In the genomic region with DNA sequence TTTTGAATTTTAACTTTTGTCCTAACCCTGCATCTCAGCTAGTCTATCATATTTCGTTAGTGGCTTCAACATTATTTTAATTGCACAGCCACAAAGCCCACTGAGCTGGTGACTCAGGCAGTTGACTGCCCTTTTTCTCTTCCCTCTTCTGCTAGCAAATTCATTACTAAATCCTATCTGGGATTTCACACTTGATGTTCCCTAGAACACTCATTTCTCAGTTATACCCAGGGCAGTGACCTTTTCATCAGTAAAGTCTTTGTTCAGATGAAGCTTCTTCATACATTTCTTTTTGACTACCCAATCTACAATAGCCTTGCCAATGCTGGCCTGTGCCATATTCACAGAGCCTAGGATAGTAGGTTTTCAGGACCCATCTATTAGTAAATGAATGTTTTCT, we compare ENCODE assay signal across 24 cellular contexts.
"Had no signal": no experiment of that assay in that cellular context is flagged by ENCODE, and none has a peak within 500 bp of the region (broad histone marks: within the 10 kb centered on the region; RNA-seq: fewer than 3 reads in every experiment).

No MANE protein-coding gene starts in this region.

- H3K27me3 ChIP-seq: brain microvascular endothelial cell, cardiac muscle cell had no signal

- H3K4me2 ChIP-seq: KMS-11, PC-9, SK-N-SH had no signal

- H3K4me3 ChIP-seq: cardiac muscle cell, PC-9 had no signal

- H3K9me3 ChIP-seq: SK-N-SH had no signal

- DNase-seq: activated B cell treated with CpG ODN at 0.5 μM for 24 hours; activated CD4-positive, alpha-beta memory T cell treated with anti-CD3 and anti-CD28 coated beads for 36 hours; activated CD4-positive, alpha-beta T cell treated with anti-CD3 and anti-CD28 coated beads for 1 hour; activated CD4-positive, alpha-beta T cell treated with anti-CD3 and anti-CD28 coated beads, Interleukin-2, amount 10 ng/mL, durations not matched to agents 7 days and 5 days; activated CD8-positive, alpha-beta memory T cell treated with anti-CD3 and anti-CD28 coated beads for 24 hours; activated gamma-delta T cell; activated naive CD4-positive, alpha-beta T cell treated with anti-CD3 and anti-CD28 coated beads, Interleukin-2, amount 10 ng/mL, durations not matched to agents 7 days and 5 days; activated naive CD8-positive, alpha-beta T cell treated with anti-CD3 and anti-CD28 coated beads for 36 hours; activated T-cell treated with anti-CD3 and anti-CD28 coated beads, Interleukin-2, amount 50 U/mL, for 48 hours; brain microvascular endothelial cell; cerebellar nuclear complex; MM.1S; NCI-H1105 treated with DMSO at 0.1 percent for 48 hours; NCI-H1436 treated with DMSO at 0.1 percent for 48 hours; NCI-H187; NCI-H2081; NCI-H446; NCI-H524; PC-9; SIG-M5; SK-N-SH; SW 1271 had no signal

- H3K27ac ChIP-seq: brain microvascular endothelial cell, cardiac muscle cell, KMS-11, PC-9 had no signal

- H3K36me3 ChIP-seq: brain microvascular endothelial cell, cardiac muscle cell had no signal

- H3K9ac ChIP-seq: KMS-11, SK-N-SH had no signal

- H2AFZ ChIP-seq: PC-9 had no signal

- H3K9me2 ChIP-seq: SK-N-SH had no signal
